1 cellular context compared by ENCODE assay signal in the genomic region with DNA sequence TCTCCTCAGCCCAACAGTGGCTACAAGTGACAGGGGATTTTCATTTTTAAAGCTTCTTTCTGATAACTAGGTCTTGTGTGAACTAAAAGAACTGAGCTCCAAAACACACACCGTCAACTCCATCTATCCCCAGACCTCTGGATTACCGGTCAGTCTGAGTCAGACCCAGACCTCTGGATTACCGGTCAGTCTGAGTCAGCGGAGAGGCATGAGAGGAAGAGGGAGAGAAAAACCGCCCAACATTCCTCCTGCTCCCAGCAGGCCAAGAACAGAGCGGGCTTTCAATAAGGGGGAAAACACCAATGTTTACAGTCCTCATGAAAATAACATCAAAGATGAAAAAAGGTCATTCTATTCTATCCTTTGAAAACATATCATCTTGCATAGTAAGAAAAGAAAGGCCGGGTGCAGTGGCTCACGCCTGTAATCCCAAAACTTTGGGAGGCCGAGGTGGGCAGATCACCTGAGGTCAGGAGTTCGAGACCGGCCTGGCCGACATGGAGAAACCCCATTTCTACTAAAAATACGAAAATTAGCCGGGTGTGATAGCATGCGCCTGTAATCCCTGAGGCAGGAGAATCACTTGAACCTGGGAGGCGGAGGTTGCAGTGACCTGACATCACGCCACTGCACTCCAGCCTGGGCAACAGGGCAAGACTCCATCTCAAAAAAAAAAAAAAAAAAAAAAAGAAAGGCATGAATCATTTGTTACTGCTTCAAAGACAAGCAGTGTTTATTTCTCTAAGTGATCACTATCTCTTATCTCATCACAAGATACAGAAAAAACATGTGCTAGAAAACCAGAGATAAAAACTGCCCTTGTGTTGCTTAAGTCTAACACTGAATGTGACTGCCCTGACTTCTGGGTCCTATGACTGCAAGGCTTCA.
TF ChIP-seq lines count a peak whose summit lies in the region.

No MANE protein-coding gene starts in this region.

TF ChIP-seq in SK-N-SH, 30 proteins besides CTCF, POLR2A, EP300 and RAD21 (continued from another document):
- TF ChIP-seq PBX3 (IDR thresholded peaks at IDR 0.05) (peak; percentile 54), TCF12 (IDR thresholded peaks at IDR 0.05) (peak; percentile 78), FOSL2 (IDR thresholded peaks at IDR 0.05; ENCODE audit: borderline replicate concordance, low read depth) (peak; percentile 97), ELF1 (IDR thresholded peaks at IDR 0.05) (no peak), MEF2A (IDR thresholded peaks at IDR 0.05; ENCODE audit: borderline replicate concordance, low read depth) (no peak), ZBTB33 (IDR thresholded peaks at IDR 0.05; ENCODE audit: borderline replicate concordance, low read depth) (no peak), SMC3 (IDR thresholded peaks at IDR 0.05; ENCODE audit: low read depth, low read length) (no peak), TEAD4 (IDR thresholded peaks at IDR 0.05; ENCODE audit: borderline replicate concordance, insufficient read depth) (peak; percentile 86), USF1 (IDR thresholded peaks at IDR 0.05; ENCODE audit: borderline replicate concordance, low read depth) (no peak), SIN3A (IDR thresholded peaks at IDR 0.05; ENCODE audit: borderline replicate concordance, low read depth, low read length) (no peak), TAF1 (IDR thresholded peaks at IDR 0.05; ENCODE audit: borderline replicate concordance, low read depth, low read length) (no peak), CHD2 (IDR thresholded peaks at IDR 0.05; ENCODE audit: low read length, partially characterized antibody) (no peak), RFX5 (IDR thresholded peaks at IDR 0.05; ENCODE audit: low read length) (no peak), FOXM1 (IDR thresholded peaks at IDR 0.05; ENCODE audit: low read depth) (no peak; the same call in 1 of the 2 replicates), YY1 (IDR thresholded peaks at IDR 0.05; ENCODE audit: low read depth) (no peak)
- TF ChIP-seq, protein P1, sequence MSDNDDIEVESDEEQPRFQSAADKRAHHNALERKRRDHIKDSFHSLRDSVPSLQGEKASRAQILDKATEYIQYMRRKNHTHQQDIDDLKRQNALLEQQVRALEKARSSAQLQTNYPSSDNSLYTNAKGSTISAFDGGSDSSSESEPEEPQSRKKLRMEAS (IDR thresholded peaks at IDR 0.05; ENCODE audit: low read depth), result peak; percentile 85; the same call in 1 of the 2 replicates
